1 cellular context compared by ENCODE assay signal in genomic region chr1:203682401-203683383, GRCh38.
TF ChIP-seq lines count a peak whose summit lies in the region.

No MANE protein-coding gene starts in this region.

TF ChIP-seq in HepG2, 621 proteins besides CTCF, POLR2A, EP300 and RAD21 (continued from another document and continues in another):
- TF ChIP-seq PRDM15 (CRISPR knock-in tag; IDR thresholded peaks at IDR 0.05) = no peak
- peak; percentile 72 for TF ChIP-seq ERF (CRISPR knock-in tag; IDR thresholded peaks at IDR 0.05)
- no peak for TF ChIP-seq ZNF546 (CRISPR knock-in tag; conservative IDR thresholded peaks at IDR 0.05)
- no peak for TF ChIP-seq HINFP (CRISPR knock-in tag; IDR thresholded peaks at IDR 0.05; ENCODE audit: low read depth)
- peak; percentile 44; the same call in 1 of the 2 replicates for TF ChIP-seq ZGPAT (CRISPR knock-in tag; IDR thresholded peaks at IDR 0.05)
- TF ChIP-seq ELF3 (CRISPR knock-in tag; IDR thresholded peaks at IDR 0.05) = peak; percentile 63; the same call in 1 of the 2 replicates
- TF ChIP-seq WIZ (CRISPR knock-in tag; IDR thresholded peaks at IDR 0.05) = peak; percentile 90; the same call in 1 of the 2 replicates
- TF ChIP-seq ZNF740 (CRISPR knock-in tag; IDR thresholded peaks at IDR 0.05) = no peak
- TF ChIP-seq KMT2B (CRISPR knock-in tag; IDR thresholded peaks at IDR 0.05) = peak; percentile 86
- peak; percentile 95 for TF ChIP-seq FOXK2 (IDR thresholded peaks at IDR 0.05)
- TF ChIP-seq ZNF343 (CRISPR knock-in tag; IDR thresholded peaks at IDR 0.05) = no peak
- TF ChIP-seq, protein P1, sequence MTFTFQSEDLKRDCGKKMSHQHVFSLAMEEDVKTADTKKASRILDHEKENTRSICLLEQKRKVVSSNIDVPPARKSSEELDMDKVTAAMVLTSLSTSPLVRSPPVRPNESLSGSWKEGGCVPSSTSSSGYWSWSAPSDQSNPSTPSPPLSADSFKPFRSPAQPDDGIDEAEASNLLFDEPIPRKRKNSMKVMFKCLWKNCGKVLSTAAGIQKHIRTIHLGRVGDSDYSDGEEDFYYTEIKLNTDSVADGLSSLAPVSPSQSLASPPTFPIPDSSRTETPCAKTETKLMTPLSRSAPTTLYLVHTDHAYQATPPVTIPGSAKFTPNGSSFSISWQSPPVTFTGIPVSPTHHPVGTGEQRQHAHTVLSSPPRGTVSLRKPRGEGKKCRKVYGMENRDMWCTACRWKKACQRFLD (CRISPR knock-in tag; IDR thresholded peaks at IDR 0.05; ENCODE audit: borderline replicate concordance) = no peak
- no peak for TF ChIP-seq HMG20B (CRISPR knock-in tag; conservative IDR thresholded peaks at IDR 0.05)
- TF ChIP-seq ZUFSP (CRISPR knock-in tag; IDR thresholded peaks at IDR 0.05; ENCODE audit: borderline replicate concordance) = no peak
- TF ChIP-seq, protein P2, sequence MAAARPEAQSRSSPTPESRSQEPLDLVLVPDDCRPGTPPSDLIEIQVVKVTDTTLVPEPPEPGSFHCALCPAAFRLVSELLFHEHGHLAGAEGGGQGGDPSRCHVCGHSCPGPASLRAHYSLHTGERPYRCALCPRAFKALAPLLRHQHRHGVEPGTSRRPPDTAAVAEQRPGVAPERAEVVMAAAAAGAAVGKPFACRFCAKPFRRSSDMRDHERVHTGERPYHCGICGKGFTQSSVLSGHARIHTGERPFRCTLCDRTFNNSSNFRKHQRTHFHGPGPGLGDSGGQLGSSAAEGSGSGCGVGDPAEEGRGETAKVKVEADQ (CRISPR knock-in tag; IDR thresholded peaks at IDR 0.05; ENCODE audit: borderline replicate concordance) = peak; percentile 90; the same call in 1 of the 2 replicates
- TF ChIP-seq, protein P3, sequence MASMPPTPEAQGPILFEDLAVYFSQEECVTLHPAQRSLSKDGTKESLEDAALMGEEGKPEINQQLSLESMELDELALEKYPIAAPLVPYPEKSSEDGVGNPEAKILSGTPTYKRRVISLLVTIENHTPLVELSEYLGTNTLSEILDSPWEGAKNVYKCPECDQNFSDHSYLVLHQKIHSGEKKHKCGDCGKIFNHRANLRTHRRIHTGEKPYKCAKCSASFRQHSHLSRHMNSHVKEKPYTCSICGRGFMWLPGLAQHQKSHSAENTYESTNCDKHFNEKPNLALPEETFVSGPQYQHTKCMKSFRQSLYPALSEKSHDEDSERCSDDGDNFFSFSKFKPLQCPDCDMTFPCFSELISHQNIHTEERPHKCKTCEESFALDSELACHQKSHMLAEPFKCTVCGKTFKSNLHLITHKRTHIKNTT (CRISPR knock-in tag; IDR thresholded peaks at IDR 0.05) = no peak
- no peak for TF ChIP-seq ZNF607 (CRISPR knock-in tag; IDR thresholded peaks at IDR 0.05; ENCODE audit: borderline replicate concordance)
- TF ChIP-seq, protein P4, sequence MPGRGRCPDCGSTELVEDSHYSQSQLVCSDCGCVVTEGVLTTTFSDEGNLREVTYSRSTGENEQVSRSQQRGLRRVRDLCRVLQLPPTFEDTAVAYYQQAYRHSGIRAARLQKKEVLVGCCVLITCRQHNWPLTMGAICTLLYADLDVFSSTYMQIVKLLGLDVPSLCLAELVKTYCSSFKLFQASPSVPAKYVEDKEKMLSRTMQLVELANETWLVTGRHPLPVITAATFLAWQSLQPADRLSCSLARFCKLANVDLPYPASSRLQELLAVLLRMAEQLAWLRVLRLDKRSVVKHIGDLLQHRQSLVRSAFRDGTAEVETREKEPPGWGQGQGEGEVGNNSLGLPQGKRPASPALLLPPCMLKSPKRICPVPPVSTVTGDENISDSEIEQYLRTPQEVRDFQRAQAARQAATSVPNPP (CRISPR knock-in tag; IDR thresholded peaks at IDR 0.05) = no peak
- no peak for TF ChIP-seq SMARCE1 (IDR thresholded peaks at IDR 0.05; ENCODE audit: borderline replicate concordance)
- peak; percentile 70 for TF ChIP-seq MEF2D (CRISPR knock-in tag; IDR thresholded peaks at IDR 0.05)
- TF ChIP-seq, protein P5, sequence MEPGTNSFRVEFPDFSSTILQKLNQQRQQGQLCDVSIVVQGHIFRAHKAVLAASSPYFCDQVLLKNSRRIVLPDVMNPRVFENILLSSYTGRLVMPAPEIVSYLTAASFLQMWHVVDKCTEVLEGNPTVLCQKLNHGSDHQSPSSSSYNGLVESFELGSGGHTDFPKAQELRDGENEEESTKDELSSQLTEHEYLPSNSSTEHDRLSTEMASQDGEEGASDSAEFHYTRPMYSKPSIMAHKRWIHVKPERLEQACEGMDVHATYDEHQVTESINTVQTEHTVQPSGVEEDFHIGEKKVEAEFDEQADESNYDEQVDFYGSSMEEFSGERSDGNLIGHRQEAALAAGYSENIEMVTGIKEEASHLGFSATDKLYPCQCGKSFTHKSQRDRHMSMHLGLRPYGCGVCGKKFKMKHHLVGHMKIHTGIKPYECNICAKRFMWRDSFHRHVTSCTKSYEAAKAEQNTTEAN (CRISPR knock-in tag; conservative IDR thresholded peaks at IDR 0.05) = no peak
- TF ChIP-seq BORCS8-MEF2B (CRISPR knock-in tag; IDR thresholded peaks at IDR 0.05) = no peak
- no peak for TF ChIP-seq DBP (CRISPR knock-in tag; IDR thresholded peaks at IDR 0.05; ENCODE audit: not compliant biosample characterization)
- peak; percentile 30 for TF ChIP-seq ZNF441 (CRISPR knock-in tag; IDR thresholded peaks at IDR 0.05; ENCODE audit: borderline replicate concordance)
- no peak for TF ChIP-seq ZNF205 (CRISPR knock-in tag; IDR thresholded peaks at IDR 0.05)
- TF ChIP-seq GATAD2A (CRISPR knock-in tag; IDR thresholded peaks at IDR 0.05) = peak; percentile 80
- peak; percentile 54; the same call in 1 of the 2 replicates for TF ChIP-seq CREM (IDR thresholded peaks at IDR 0.05)
- TF ChIP-seq CREM (CRISPR knock-in tag; IDR thresholded peaks at IDR 0.05) = no peak
- no peak for TF ChIP-seq ZSCAN12 (CRISPR knock-in tag; IDR thresholded peaks at IDR 0.05)
- TF ChIP-seq KAT8 (CRISPR knock-in tag; IDR thresholded peaks at IDR 0.05) = peak; percentile 99
- TF ChIP-seq ZNF589 (CRISPR knock-in tag; conservative IDR thresholded peaks at IDR 0.05) = no peak
- no peak for TF ChIP-seq CENPT (CRISPR knock-in tag; IDR thresholded peaks at IDR 0.05; ENCODE audit: low read depth)
- TF ChIP-seq, protein P6, sequence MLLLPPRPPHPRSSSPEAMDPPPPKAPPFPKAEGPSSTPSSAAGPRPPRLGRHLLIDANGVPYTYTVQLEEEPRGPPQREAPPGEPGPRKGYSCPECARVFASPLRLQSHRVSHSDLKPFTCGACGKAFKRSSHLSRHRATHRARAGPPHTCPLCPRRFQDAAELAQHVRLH (CRISPR knock-in tag; IDR thresholded peaks at IDR 0.05; ENCODE audit: borderline replicate concordance, low read depth) = 0 out of 2 replicates have a peak, but pooled peaks have one; percentile 78
- TF ChIP-seq, protein P7, sequence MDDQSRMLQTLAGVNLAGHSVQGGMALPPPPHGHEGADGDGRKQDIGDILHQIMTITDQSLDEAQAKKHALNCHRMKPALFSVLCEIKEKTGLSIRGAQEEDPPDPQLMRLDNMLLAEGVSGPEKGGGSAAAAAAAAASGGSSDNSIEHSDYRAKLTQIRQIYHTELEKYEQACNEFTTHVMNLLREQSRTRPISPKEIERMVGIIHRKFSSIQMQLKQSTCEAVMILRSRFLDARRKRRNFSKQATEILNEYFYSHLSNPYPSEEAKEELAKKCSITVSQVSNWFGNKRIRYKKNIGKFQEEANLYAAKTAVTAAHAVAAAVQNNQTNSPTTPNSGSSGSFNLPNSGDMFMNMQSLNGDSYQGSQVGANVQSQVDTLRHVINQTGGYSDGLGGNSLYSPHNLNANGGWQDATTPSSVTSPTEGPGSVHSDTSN (CRISPR knock-in tag; IDR thresholded peaks at IDR 0.05; ENCODE audit: borderline replicate concordance) = no peak
- TF ChIP-seq SOX6 (IDR thresholded peaks at IDR 0.05) = no peak
- peak; percentile 35; the same call in 1 of the 2 replicates for TF ChIP-seq SOX6 (CRISPR knock-in tag; IDR thresholded peaks at IDR 0.05)
- TF ChIP-seq, protein P8, sequence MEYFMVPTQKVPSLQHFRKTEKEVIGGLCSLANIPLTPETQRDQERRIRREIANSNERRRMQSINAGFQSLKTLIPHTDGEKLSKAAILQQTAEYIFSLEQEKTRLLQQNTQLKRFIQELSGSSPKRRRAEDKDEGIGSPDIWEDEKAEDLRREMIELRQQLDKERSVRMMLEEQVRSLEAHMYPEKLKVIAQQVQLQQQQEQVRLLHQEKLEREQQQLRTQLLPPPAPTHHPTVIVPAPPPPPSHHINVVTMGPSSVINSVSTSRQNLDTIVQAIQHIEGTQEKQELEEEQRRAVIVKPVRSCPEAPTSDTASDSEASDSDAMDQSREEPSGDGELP (IDR thresholded peaks at IDR 0.05; ENCODE audit: borderline replicate concordance, low read depth) = peak; percentile 54; the same call in 1 of the 2 replicates
- TF ChIP-seq ZNF335 (CRISPR knock-in tag; IDR thresholded peaks at IDR 0.05) = peak; percentile 88; the same call in 1 of the 2 replicates
- peak; percentile 21; the same call in 1 of the 2 replicates for TF ChIP-seq ZMYM3 (CRISPR knock-in tag; IDR thresholded peaks at IDR 0.05)
- TF ChIP-seq FOXO1 (CRISPR knock-in tag; IDR thresholded peaks at IDR 0.05) = peak; percentile 93
- TF ChIP-seq PAWR (CRISPR knock-in tag; IDR thresholded peaks at IDR 0.05; ENCODE audit: borderline replicate concordance) = no peak
- TF ChIP-seq HDAC2 (CRISPR knock-in tag; IDR thresholded peaks at IDR 0.05) = peak; percentile 43; the same call in 1 of the 2 replicates
- peak; percentile 93 for TF ChIP-seq RFX3 (CRISPR knock-in tag; IDR thresholded peaks at IDR 0.05)
- no peak for TF ChIP-seq FOXA1 (IDR thresholded peaks at IDR 0.05)
- peak; percentile 62 for TF ChIP-seq FOXA1 (CRISPR knock-in tag; IDR thresholded peaks at IDR 0.05)
